10 cellular contexts compared by ENCODE assay signal in genomic region chr1:110408488-110408887, GRCh38. TPM values are rescaled to one million over a fixed set of nuclear protein-coding genes. Genes with fewer than 3 reads are reported as not detected.
A peak's percentile ranks its signal among the peaks of the same experiment; 100 is the strongest.
DNase-seq lines count a peak whose midpoint lies in the region; ATAC-seq, FAIRE-seq and TF ChIP-seq lines count a peak whose summit lies in the region.
"Had no signal": no experiment of that assay in that cellular context is flagged by ENCODE, and none has a peak within 500 bp of the region (broad histone marks: within the 10 kb centered on the region; RNA-seq: fewer than 3 reads in every experiment).

No MANE protein-coding gene starts in this region.

- CTCF ChIA-PET in CD4-positive, alpha-beta T cell (lab: Charles Lee), result interaction anchor here (0.6 to 2.6 kb wide), 6 partner anchors 9 to 201 kb away, joined by 3 to 13 read pairs (median 6); partner anchors contain the start of gene RBM15

- H3K9me3 ChIP-seq in CD4-positive, alpha-beta T cell (ENCODE audit: control insufficient read depth, low read length), result no peaks in the 10 kb centered on the region
- no peaks in the 10 kb centered on the region for H3K9me3 ChIP-seq in esophagus squamous epithelium

- H3K27ac Mint-ChIP-seq in CD4-positive, alpha-beta T cell, result peak overlapping the region; percentile 99
- H3K27ac Mint-ChIP-seq in IgD-negative memory B cell (peak overlapping the region; percentile 63 to 100 (median 97)), natural killer cell (peak overlapping the region; percentile 98 to 100)

- H3K4me3 Mint-ChIP-seq in CD4-positive, alpha-beta T cell, result peak overlapping the region; percentile 99
- H3K4me3 Mint-ChIP-seq in IgD-negative memory B cell, result peak overlapping the region; percentile 67 to 100 (median 83)
- H3K4me3 Mint-ChIP-seq in natural killer cell, result peak overlapping the region; percentile 73

- H3K4me1 ChIP-seq in esophagus squamous epithelium, result peaks cover 4 to 36% (median 15%) of the 10 kb centered on the region in 3 donors

- DNase-seq in CD4-positive, alpha-beta T cell, result no peak
- DNase-seq in bronchial epithelial cell (ENCODE audit: low read depth), result peak; percentile 45
- DNase-seq in natural killer cell, result no peak
- no peak for DNase-seq in D341Med (ENCODE audit: low spot score)
- DNase-seq in esophagus squamous epithelium (lab: John Stamatoyannopoulos, UW), result no peak
- DNase-seq in kidney tubule cell (ENCODE audit: low spot score), result no peak
- DNase-seq: foreskin melanocyte, NCI-H446 had no signal

- POLR2A ChIA-PET in CD4-positive, alpha-beta T cell (lab: Charles Lee), result interaction anchor here (0.9 to 3.3 kb wide), 7 partner anchors 52 to 374 kb away, joined by 3 to 61 read pairs (median 5); partner anchors contain the start of genes KCNC4, RBM15 and STRIP1

- no peaks in the 10 kb centered on the region for H3K9me3 Mint-ChIP-seq in CD4-positive, alpha-beta T cell
- H3K9me3 Mint-ChIP-seq in IgD-negative memory B cell (no peaks in the 10 kb centered on the region), natural killer cell (no peaks in the 10 kb centered on the region)

- peaks cover 41% of the 10 kb centered on the region for H3K4me1 Mint-ChIP-seq in CD4-positive, alpha-beta T cell (ENCODE audit: low read depth)
- H3K4me1 Mint-ChIP-seq in IgD-negative memory B cell (peaks cover 17 to 23% (median 21%) of the 10 kb centered on the region in 3 donors), natural killer cell (peaks cover 28 to 33% of the 10 kb centered on the region in 2 donors)

- 83 to 87% methylated on average over 8 of the region's 8 CpGs for WGBS in esophagus squamous epithelium, 2 donors

- H3K4me3 ChIP-seq in bronchial epithelial cell (ENCODE audit: low read depth, low read length) (no peak overlapping the region), esophagus squamous epithelium (peak overlapping the region in 2 of 4 donors; percentile 91 to 100)

- TF ChIP-seq POLR2A in esophagus squamous epithelium (IDR thresholded peaks at IDR 0.05), result no peak

- H3K27ac ChIP-seq in CD4-positive, alpha-beta T cell (ENCODE audit: low read depth, low read length), result no peak overlapping the region
- H3K27ac ChIP-seq in esophagus squamous epithelium, result peak overlapping the region in 2 of 4 donors; percentile 97 to 99

- no peak for FAIRE-seq in bronchial epithelial cell (lab: Jason Lieb, UNC)

- no peak for ATAC-seq in CD4-positive, alpha-beta T cell (ENCODE audit: poor library complexity)
- ATAC-seq in natural killer cell, result no peak
- no peak for ATAC-seq in HG03025 (IDR thresholded peaks at IDR 0.05; ENCODE audit: low FRiP score, unreplicated experiment)

- H3K36me3 ChIP-seq in bronchial epithelial cell (ENCODE audit: control insufficient read depth, insufficient read depth, low read length) (peaks cover 6% of the 10 kb centered on the region), esophagus squamous epithelium (peaks cover 2 to 23% (median 16%) of the 10 kb centered on the region in 3 donors)

- H3K27me3 Mint-ChIP-seq in CD4-positive, alpha-beta T cell, result no peaks in the 10 kb centered on the region
- H3K27me3 Mint-ChIP-seq in IgD-negative memory B cell, result no peaks in the 10 kb centered on the region
- no peaks in the 10 kb centered on the region for H3K27me3 Mint-ChIP-seq in natural killer cell (ENCODE audit: low read depth in 2 of 2)

- peaks cover 31% of the 10 kb centered on the region for H3K36me3 Mint-ChIP-seq in CD4-positive, alpha-beta T cell (ENCODE audit: low read depth)
- H3K36me3 Mint-ChIP-seq in IgD-negative memory B cell (peaks cover 7% of the 10 kb centered on the region), natural killer cell (no peaks in the 10 kb centered on the region)

- intact Hi-C loops in CD4-positive, alpha-beta T cell (cut with DNase I, micrococcal nuclease), result loop anchor here in 1 of 2 experiments (10.0 kb wide), 1 partner anchor 726 kb away; no protein-coding TSS in a partner anchor
- intact Hi-C loops in natural killer cell (cut with micrococcal nuclease) (loop anchor here (5.0 kb wide), 1 partner anchor 201 kb away; no protein-coding TSS in a partner anchor), esophagus squamous epithelium (cut with DNase I) (loop anchor here (5.0 kb wide), 1 partner anchor 71 kb away; the partner anchor contains the start of gene RBM15)

- H3K27me3 ChIP-seq in CD4-positive, alpha-beta T cell (ENCODE audit: control insufficient read depth, insufficient read depth, low read length), result no peaks in the 10 kb centered on the region
- H3K27me3 ChIP-seq in bronchial epithelial cell (ENCODE audit: control insufficient read depth, insufficient read depth, low read length), result no peaks in the 10 kb centered on the region
- no peaks in the 10 kb centered on the region for H3K27me3 ChIP-seq in esophagus squamous epithelium

- no peak for TF ChIP-seq CTCF in CD4-positive, alpha-beta T cell (IDR thresholded peaks at IDR 0.05)
- TF ChIP-seq CTCF in bronchial epithelial cell (IDR thresholded peaks at IDR 0.05; ENCODE audit: insufficient read depth, low read length, severe bottlenecking), result no peak
- TF ChIP-seq CTCF in natural killer cell (IDR thresholded peaks at IDR 0.05), result no peak
- TF ChIP-seq CTCF in esophagus squamous epithelium (IDR thresholded peaks at IDR 0.05), result no peak

RNA-seq across cellular contexts. Expression of gene LAMTOR5, which starts 1.0 kb away (rescaled TPM):
- 100 to 1,000 TPM; 105 to 108 TPM for total RNA-seq in CD4-positive, alpha-beta T cell
- polyA plus RNA-seq in IgD-negative memory B cell, result 366 TPM
- 29.5 and 73.7 TPM in 2 replicates for total RNA-seq in bronchial epithelial cell
- total RNA-seq in natural killer cell, result 100 to 1,000 TPM in 1 of 3 donors, 10 to 100 TPM in 2; 86.1 to 102 (median 90.4) TPM
- total RNA-seq in esophagus squamous epithelium, result 100 to 1,000 TPM in 2 of 4 donors, 10 to 100 TPM in 2; 31.6 to 113 (median 99.1) TPM

RNA-seq across cellular contexts. Expression of gene SLC16A4, which starts 17.7 kb away (rescaled TPM):
- total RNA-seq in CD4-positive, alpha-beta T cell, result not detected
- polyA plus RNA-seq in IgD-negative memory B cell, result 3.6 TPM
- total RNA-seq in bronchial epithelial cell (34.2 and 101 TPM in 2 replicates), natural killer cell (under 1 TPM; 0.30 to 0.40 (median 0.34) TPM), esophagus squamous epithelium (1 to 10 TPM in 2 of 4 donors, under 1 TPM in 1, not detected in 1; 0.88 to 4.5 (median 4.2) TPM)

RNA-seq across cellular contexts. Expression of gene PROK1, which starts 42.5 kb away (rescaled TPM):
- not detected for total RNA-seq in CD4-positive, alpha-beta T cell
- not detected for polyA plus RNA-seq in IgD-negative memory B cell
- total RNA-seq in bronchial epithelial cell (not detected in 2 replicates), natural killer cell (not detected), esophagus squamous epithelium (1 to 10 TPM in 1 of 4 donors, under 1 TPM in 1, not detected in 2; 0.35 to 2.3 TPM)
